In the genomic region with DNA sequence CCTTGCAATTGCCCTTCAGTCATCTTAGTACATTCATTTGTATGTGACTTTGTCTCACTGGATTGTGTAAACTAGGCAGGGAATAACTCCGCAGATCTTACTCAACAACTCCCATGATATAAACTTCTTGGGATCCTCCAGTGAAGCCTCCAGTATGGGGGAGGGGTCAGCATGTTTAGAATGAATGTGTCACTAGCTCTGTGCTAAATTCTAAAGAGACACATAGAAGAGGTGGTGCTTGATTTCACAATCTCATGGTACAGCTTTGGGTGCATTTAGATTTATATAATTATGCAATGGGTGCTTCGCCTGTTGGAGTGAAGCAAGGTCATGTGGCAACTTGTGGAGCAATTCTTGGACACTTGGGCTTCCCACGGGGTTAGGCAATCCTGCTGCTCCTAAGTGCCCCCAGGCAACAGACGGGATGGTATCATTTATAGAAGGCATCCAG, we compare ENCODE assay signal across 12 cellular contexts. TPM values are rescaled to one million over a fixed set of nuclear protein-coding genes. Genes with fewer than 3 reads are reported as not detected.
DNase-seq lines count a peak whose midpoint lies in the region; ATAC-seq, FAIRE-seq and TF ChIP-seq lines count a peak whose summit lies in the region.
"Had no signal": no experiment of that assay in that cellular context is flagged by ENCODE, and none has a peak within 500 bp of the region (broad histone marks: within the 10 kb centered on the region; RNA-seq: fewer than 3 reads in every experiment).

No MANE protein-coding gene starts in this region.

- peaks cover 7% of the 10 kb centered on the region for H3K27me3 ChIP-seq in left ventricle myocardium inferior (ENCODE audit: low read depth)

- intact Hi-C loops in left cardiac atrium (cut with DNase I), result no loop called here
- intact Hi-C loops in left ventricle myocardium inferior (cut with micrococcal nuclease), result no loop called here
- intact Hi-C loops in mucosa of descending colon (cut with DNase I, micrococcal nuclease), result no loop called here

- TF ChIP-seq CTCF in left ventricle myocardium inferior (IDR thresholded peaks at IDR 0.05; ENCODE audit: borderline replicate concordance) (no peak), epithelial cell of esophagus (IDR thresholded peaks at IDR 0.05; ENCODE audit: insufficient read depth, low read depth, low read length, missing control alignments) (no peak), mucosa of descending colon (IDR thresholded peaks at IDR 0.05) (no peak)

- no peak for FAIRE-seq in GM19239 (lab: Jason Lieb, UNC)
- FAIRE-seq: A549 had no signal

- H3K4me1 ChIP-seq in left ventricle myocardium inferior (peaks cover 11% of the 10 kb centered on the region), mucosa of descending colon (ENCODE audit: low read depth) (no peaks in the 10 kb centered on the region)
- H3K4me1 ChIP-seq: A549 had no signal

- H3K9me3 ChIP-seq in left ventricle myocardium inferior (replicated peaks) (no peaks in the 10 kb centered on the region), mucosa of descending colon (no peaks in the 10 kb centered on the region)
- H3K9me3 ChIP-seq: A549 had no signal

- no peak for DNase-seq in left cardiac atrium
- DNase-seq in left ventricle myocardium inferior, result no peak
- peak; percentile 68 for DNase-seq in epithelial cell of esophagus (ENCODE audit: low read depth)
- DNase-seq in mucosa of descending colon, result peak in 1 of 3 donors; percentile 27
- no peak for DNase-seq in COLO829 (ENCODE audit: low spot score)
- DNase-seq in islet precursor cell, result no peak
- no peak for DNase-seq in GM19239 (ENCODE audit: insufficient read length, low spot score)
- DNase-seq: activated CD8-positive, alpha-beta memory T cell treated with anti-CD3 and anti-CD28 coated beads, Interleukin-2, amount 50 U/mL, for 48 hours; anterior cingulate cortex; Karpas-422 had no signal

- no peak overlapping the region for H3K4me3 ChIP-seq in left ventricle myocardium inferior
- no peak overlapping the region for H3K4me3 ChIP-seq in epithelial cell of esophagus (ENCODE audit: low read length)
- no peak overlapping the region for H3K4me3 ChIP-seq in mucosa of descending colon
- H3K4me3 ChIP-seq: A549 had no signal

- peak; percentile 14 to 69 for ATAC-seq in left cardiac atrium
- ATAC-seq in mucosa of descending colon, result peak; percentile 28
- ATAC-seq in GM18873 (IDR thresholded peaks at IDR 0.05; ENCODE audit: low FRiP score, unreplicated experiment), result no peak
- ATAC-seq: A549 had no signal

- no peak overlapping the region for H3K27ac ChIP-seq in left ventricle myocardium inferior (replicated peaks)
- H3K27ac ChIP-seq: A549 had no signal

- H3K36me3 ChIP-seq in left ventricle myocardium inferior (no peaks in the 10 kb centered on the region), mucosa of descending colon (ENCODE audit: low read depth) (no peaks in the 10 kb centered on the region)

RNA-seq across cellular contexts. Expression of a gene that starts 40.3 kb away (rescaled TPM):
- total RNA-seq in left cardiac atrium (1 to 10 TPM; 2.1 to 4.1 TPM), left ventricle myocardium inferior (1.3 TPM), mucosa of descending colon (10 to 100 TPM in 1 of 3 donors, 1 to 10 TPM in 2; 4.3 to 34.9 (median 5.7) TPM)
